ENCODE assay signal across 8 cellular contexts in genomic region chr7:108526768-108527017, GRCh38. TPM values are rescaled to one million over a fixed set of nuclear protein-coding genes. Genes with fewer than 3 reads are reported as not detected.
A peak's percentile ranks its signal among the peaks of the same experiment; 100 is the strongest.
DNase-seq lines count a peak whose midpoint lies in the region; ATAC-seq and TF ChIP-seq lines count a peak whose summit lies in the region.

No MANE protein-coding gene starts in this region.

- H3K4me3 Mint-ChIP-seq in CD4-positive, alpha-beta T cell = peak overlapping the region; percentile 91
- peak overlapping the region; percentile 95 for H3K4me3 Mint-ChIP-seq in endothelial cell (ENCODE audit: unreplicated experiment)

- POLR2A ChIA-PET in CD4-positive, alpha-beta T cell (lab: Charles Lee) = interaction anchor here (0.6 to 5.0 kb wide), 8 partner anchors 9 to 1358 kb away, joined by 3 to 151 read pairs (median 6); partner anchors contain the start of genes DNAJB9, HBP1, NRCAM and THAP5
- POLR2A ChIA-PET in PC-9 (lab: Charles Lee; ENCODE audit: unreplicated experiment) = no interaction called here

- H3K27ac Mint-ChIP-seq in CD4-positive, alpha-beta T cell = peak overlapping the region; percentile 96
- peak overlapping the region; percentile 93 for H3K27ac Mint-ChIP-seq in endothelial cell (ENCODE audit: unreplicated experiment)

- H3K4me3 ChIP-seq in PC-9 (peak overlapping the region; percentile 68), osteoblast (ENCODE audit: insufficient read depth, low read length) (peak overlapping the region; percentile 86)

- H2AFZ ChIP-seq in PC-9 = peak overlapping the region; percentile 77
- peak overlapping the region; percentile 96 for H2AFZ ChIP-seq in osteoblast (ENCODE audit: low read length)

- no peak for TF ChIP-seq CTCF in CD4-positive, alpha-beta T cell (IDR thresholded peaks at IDR 0.05)
- no peak for TF ChIP-seq CTCF in PC-9 (conservative IDR thresholded peaks at IDR 0.05)
- no peak for TF ChIP-seq CTCF in endothelial cell (IDR thresholded peaks at IDR 0.05; ENCODE audit: unreplicated experiment)
- TF ChIP-seq CTCF in osteoblast (IDR thresholded peaks at IDR 0.05; ENCODE audit: extremely low read depth, low read depth, low read length) = no peak

- CTCF ChIA-PET in CD4-positive, alpha-beta T cell (lab: Charles Lee) = interaction anchor here (0.6 kb wide), 1 partner anchor 12 kb away, joined by 3 read pairs; no protein-coding TSS in a partner anchor
- CTCF ChIA-PET in PC-9 (lab: Charles Lee) = interaction anchor here (0.7 kb wide), 1 partner anchor 898 kb away, joined by 3 read pairs; no protein-coding TSS in a partner anchor

- intact Hi-C loops in CD4-positive, alpha-beta T cell (cut with DNase I, micrococcal nuclease) = loop anchor here (1.0 to 10.0 kb wide), 3 partner anchors 43 to 1352 kb away; partner anchors contain the start of genes DNAJB9 (in 2 of the 2), THAP5 (in 2 of the 2) and CBLL1 (in 1 of the 2)
- intact Hi-C loops in PC-9 (cut with micrococcal nuclease; ENCODE audit: unreplicated experiment) = loop anchor here (1.0 to 10.0 kb wide), 4 partner anchors 43 to 1752 kb away; partner anchors contain the start of genes DNAJB9 and THAP5

- H3K4me2 ChIP-seq in PC-9 (peak overlapping the region; percentile 85), osteoblast (ENCODE audit: insufficient read depth, low read length) (peak overlapping the region; percentile 85)

- H3K4me1 ChIP-seq in PC-9 (replicated peaks; ENCODE audit: insufficient read depth) (peaks cover 56% of the 10 kb centered on the region), osteoblast (ENCODE audit: insufficient read depth, low read length) (peaks cover 13% of the 10 kb centered on the region)

- no peak for DNase-seq in CD4-positive, alpha-beta T cell
- DNase-seq in PC-9 (no peak), endothelial cell (ENCODE audit: low spot score) (no peak), osteoblast (ENCODE audit: insufficient read length, low spot score, missing footprints) (no peak), SW 1271 (lab: John Stamatoyannopoulos, UW) (no peak), SKM-1 treated with dmso at 0.1 percent for 144 hours (lab: John Stamatoyannopoulos, UW; ENCODE audit: unreplicated experiment) (no peak)

- no peaks in the 10 kb centered on the region; the same call in 1 of the 2 replicates for H3K36me3 ChIP-seq in PC-9 (ENCODE audit: low read depth)
- H3K36me3 ChIP-seq in osteoblast (ENCODE audit: insufficient read depth, low read length) = no peaks in the 10 kb centered on the region

- H3K79me2 ChIP-seq in PC-9 (ENCODE audit: low read depth) = peaks cover 44% of the 10 kb centered on the region
- H3K79me2 ChIP-seq in osteoblast (ENCODE audit: insufficient read depth, low read length) = peaks cover 32% of the 10 kb centered on the region

- H3K9me3 Mint-ChIP-seq in CD4-positive, alpha-beta T cell = no peaks in the 10 kb centered on the region
- H3K9me3 Mint-ChIP-seq in endothelial cell (ENCODE audit: unreplicated experiment) = no peaks in the 10 kb centered on the region

- H3K27me3 ChIP-seq in CD4-positive, alpha-beta T cell (ENCODE audit: control insufficient read depth, insufficient read depth, low read length) = no peaks in the 10 kb centered on the region
- H3K27me3 ChIP-seq in PC-9 (ENCODE audit: insufficient read depth, low read depth) (no peaks in the 10 kb centered on the region), osteoblast (ENCODE audit: insufficient read depth, low read length) (no peaks in the 10 kb centered on the region)

- peaks cover 53% of the 10 kb centered on the region for H3F3A ChIP-seq in PC-9 (ENCODE audit: insufficient read depth, low read depth)

- H3K27ac ChIP-seq in CD4-positive, alpha-beta T cell (ENCODE audit: low read depth, low read length) = peak overlapping the region; percentile 92
- H3K27ac ChIP-seq in PC-9 (peak overlapping the region; percentile 96), osteoblast (ENCODE audit: low read depth, low read length) (peak overlapping the region; percentile 99)

- no peaks in the 10 kb centered on the region for H3K9me3 ChIP-seq in CD4-positive, alpha-beta T cell (ENCODE audit: control insufficient read depth, low read length)
- no peaks in the 10 kb centered on the region for H3K9me3 ChIP-seq in PC-9 (ENCODE audit: insufficient read depth, low read depth)
- H3K9me3 ChIP-seq in osteoblast (ENCODE audit: low read depth, low read length) = no peaks in the 10 kb centered on the region

- H4K20me1 ChIP-seq in PC-9 (ENCODE audit: insufficient read depth) = no peaks in the 10 kb centered on the region
- no peaks in the 10 kb centered on the region for H4K20me1 ChIP-seq in osteoblast (ENCODE audit: insufficient read depth, low read length)

- H3K36me3 Mint-ChIP-seq in CD4-positive, alpha-beta T cell (ENCODE audit: low read depth) = peaks cover 25% of the 10 kb centered on the region
- H3K36me3 Mint-ChIP-seq in endothelial cell (ENCODE audit: low read depth, unreplicated experiment) = peaks cover 9% of the 10 kb centered on the region

- no peaks in the 10 kb centered on the region for H3K27me3 Mint-ChIP-seq in CD4-positive, alpha-beta T cell
- H3K27me3 Mint-ChIP-seq in endothelial cell (ENCODE audit: unreplicated experiment) = peaks cover 10% of the 10 kb centered on the region

- H3K4me1 Mint-ChIP-seq in CD4-positive, alpha-beta T cell (ENCODE audit: low read depth) = peaks cover 44% of the 10 kb centered on the region
- H3K4me1 Mint-ChIP-seq in endothelial cell (ENCODE audit: unreplicated experiment) = peaks cover 42% of the 10 kb centered on the region

- TSS peak; percentile 88 for BruUV-seq in PC-9 (replicated peaks; lab: Mats Ljungman, UMichigan)

- H3K9me2 ChIP-seq in PC-9 (ENCODE audit: insufficient read depth) = no peaks in the 10 kb centered on the region

- no peak for ATAC-seq in CD4-positive, alpha-beta T cell (ENCODE audit: poor library complexity)
- no peak for ATAC-seq in GM18517 (IDR thresholded peaks at IDR 0.05; ENCODE audit: unreplicated experiment)
- no peak for ATAC-seq in HG03521 (IDR thresholded peaks at IDR 0.05; ENCODE audit: unreplicated experiment)

RNA-seq across cellular contexts. Expression of gene PNPLA8, which starts 0.8 kb away (rescaled TPM):
- 10 to 100 TPM; 85.9 to 88.6 TPM for total RNA-seq in CD4-positive, alpha-beta T cell
- 15.6 and 31.3 TPM in 2 replicates for total RNA-seq in PC-9 (2021)
- 15.6 TPM for total RNA-seq in endothelial cell (ENCODE audit: unreplicated experiment)
- 36.2 and 37.6 TPM in 2 replicates for total RNA-seq in osteoblast

RNA-seq across cellular contexts. Expression of gene THAP5, which starts 42.8 kb away (rescaled TPM):
- 10 to 100 TPM; 11.7 to 12.6 TPM for total RNA-seq in CD4-positive, alpha-beta T cell
- total RNA-seq in PC-9 (2021) = 20.8 and 28.5 TPM in 2 replicates
- 16.4 TPM for total RNA-seq in endothelial cell (ENCODE audit: unreplicated experiment)
- 25.7 and 28.6 TPM in 2 replicates for total RNA-seq in osteoblast

RNA-seq across cellular contexts. Expression of gene DNAJB9, which starts 43.0 kb away (rescaled TPM):
- 10 to 100 TPM; 66.5 to 72.1 TPM for total RNA-seq in CD4-positive, alpha-beta T cell
- total RNA-seq in PC-9 (2021) (10.0 and 13.3 TPM in 2 replicates), endothelial cell (ENCODE audit: unreplicated experiment) (18.6 TPM), osteoblast (24.6 and 34.2 TPM in 2 replicates)
